ENCODE assay signal across 1 cellular context in the genomic region with DNA sequence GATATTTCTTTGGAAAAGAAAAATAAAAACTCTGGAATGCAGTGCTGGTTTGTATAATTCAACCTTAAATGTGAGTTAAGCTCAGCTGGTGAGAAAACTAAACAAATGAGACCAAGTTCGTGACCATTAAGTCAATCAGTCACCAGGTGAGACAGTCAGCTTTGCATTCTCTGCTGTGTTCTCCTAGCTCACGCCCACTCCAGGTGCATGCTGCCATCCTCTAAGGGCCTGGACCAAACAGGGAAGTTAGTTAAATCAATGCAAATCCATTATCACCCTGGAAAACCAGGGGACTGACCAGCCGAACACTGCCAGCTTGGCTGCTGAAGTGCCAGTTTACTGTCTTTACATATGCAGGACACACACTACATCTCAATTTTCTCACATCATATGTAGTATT.
TF ChIP-seq lines count a peak whose summit lies in the region.

No MANE protein-coding gene starts in this region.

TF ChIP-seq in IMR-90, 13 proteins besides CTCF, POLR2A, EP300 and RAD21:
- no peak for TF ChIP-seq ELK1 (IDR thresholded peaks at IDR 0.05; ENCODE audit: borderline replicate concordance, low read depth, low read length)
- TF ChIP-seq MAFK (IDR thresholded peaks at IDR 0.05; ENCODE audit: low read depth, low read length) = no peak
- no peak for TF ChIP-seq CEBPB (IDR thresholded peaks at IDR 0.05; ENCODE audit: low read depth, low read length)
- no peak for TF ChIP-seq NFE2L2 (IDR thresholded peaks at IDR 0.05; ENCODE audit: low read depth, low read length)
- no peak for TF ChIP-seq RFX5 (IDR thresholded peaks at IDR 0.05; ENCODE audit: low read depth, low read length)
- TF ChIP-seq MAZ (IDR thresholded peaks at IDR 0.05; ENCODE audit: borderline replicate concordance, low read depth, low read length) = no peak
- TF ChIP-seq BHLHE40 (IDR thresholded peaks at IDR 0.05; ENCODE audit: low read depth, low read length) = no peak
- no peak for TF ChIP-seq MXI1 (IDR thresholded peaks at IDR 0.05; ENCODE audit: borderline replicate concordance, low read depth, low read length)
- TF ChIP-seq FOS (IDR thresholded peaks at IDR 0.05; ENCODE audit: low read depth, low read length) = no peak
- TF ChIP-seq SMC3 (IDR thresholded peaks at IDR 0.05; ENCODE audit: low read depth, low read length) = no peak
- TF ChIP-seq USF2 (IDR thresholded peaks at IDR 0.05; ENCODE audit: low read depth, low read length) = no peak
- no peak for TF ChIP-seq CHD1 (IDR thresholded peaks at IDR 0.05; ENCODE audit: low read depth, low read length)
- TF ChIP-seq RCOR1 (IDR thresholded peaks at IDR 0.05; ENCODE audit: insufficient replicate concordance, low read length) = no peak
TF ChIP-seq in IMR-90: peak in this region for 0.
